In the genomic region with DNA sequence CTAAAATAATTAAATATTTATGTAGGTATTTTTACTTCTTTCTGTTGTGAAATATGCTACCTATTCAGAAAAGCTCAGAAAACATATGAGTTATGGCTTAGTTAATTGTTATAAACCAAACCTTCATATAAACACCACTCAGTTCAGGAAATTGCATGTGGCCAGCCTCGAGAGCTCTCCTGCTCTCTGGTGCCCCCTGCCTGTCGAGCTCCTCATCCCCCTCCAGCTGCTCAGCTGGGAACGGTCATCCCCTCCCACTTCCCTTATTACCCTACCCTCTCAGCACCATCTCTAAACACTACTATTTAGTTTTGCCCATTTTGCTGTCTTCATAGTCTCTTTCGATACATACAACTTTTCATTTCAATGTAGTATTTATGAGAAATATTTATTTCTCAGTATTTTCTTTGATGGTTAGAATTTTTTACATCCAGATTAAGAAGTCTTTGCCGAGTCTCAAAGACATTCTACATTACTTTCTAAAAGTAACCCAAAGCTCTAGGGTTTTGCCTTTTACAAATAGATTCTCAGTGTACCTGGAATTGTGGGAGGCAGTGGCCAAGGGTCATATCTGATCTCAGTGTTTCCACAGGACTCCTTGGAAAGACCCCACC, we compare ENCODE assay signal across 1 cellular context.
TF ChIP-seq lines count a peak whose summit lies in the region.

No MANE protein-coding gene starts in this region.

TF ChIP-seq in neural cell, 6 proteins besides CTCF, POLR2A, EP300 and RAD21 (continued from another document):
- TF ChIP-seq, protein P1, sequence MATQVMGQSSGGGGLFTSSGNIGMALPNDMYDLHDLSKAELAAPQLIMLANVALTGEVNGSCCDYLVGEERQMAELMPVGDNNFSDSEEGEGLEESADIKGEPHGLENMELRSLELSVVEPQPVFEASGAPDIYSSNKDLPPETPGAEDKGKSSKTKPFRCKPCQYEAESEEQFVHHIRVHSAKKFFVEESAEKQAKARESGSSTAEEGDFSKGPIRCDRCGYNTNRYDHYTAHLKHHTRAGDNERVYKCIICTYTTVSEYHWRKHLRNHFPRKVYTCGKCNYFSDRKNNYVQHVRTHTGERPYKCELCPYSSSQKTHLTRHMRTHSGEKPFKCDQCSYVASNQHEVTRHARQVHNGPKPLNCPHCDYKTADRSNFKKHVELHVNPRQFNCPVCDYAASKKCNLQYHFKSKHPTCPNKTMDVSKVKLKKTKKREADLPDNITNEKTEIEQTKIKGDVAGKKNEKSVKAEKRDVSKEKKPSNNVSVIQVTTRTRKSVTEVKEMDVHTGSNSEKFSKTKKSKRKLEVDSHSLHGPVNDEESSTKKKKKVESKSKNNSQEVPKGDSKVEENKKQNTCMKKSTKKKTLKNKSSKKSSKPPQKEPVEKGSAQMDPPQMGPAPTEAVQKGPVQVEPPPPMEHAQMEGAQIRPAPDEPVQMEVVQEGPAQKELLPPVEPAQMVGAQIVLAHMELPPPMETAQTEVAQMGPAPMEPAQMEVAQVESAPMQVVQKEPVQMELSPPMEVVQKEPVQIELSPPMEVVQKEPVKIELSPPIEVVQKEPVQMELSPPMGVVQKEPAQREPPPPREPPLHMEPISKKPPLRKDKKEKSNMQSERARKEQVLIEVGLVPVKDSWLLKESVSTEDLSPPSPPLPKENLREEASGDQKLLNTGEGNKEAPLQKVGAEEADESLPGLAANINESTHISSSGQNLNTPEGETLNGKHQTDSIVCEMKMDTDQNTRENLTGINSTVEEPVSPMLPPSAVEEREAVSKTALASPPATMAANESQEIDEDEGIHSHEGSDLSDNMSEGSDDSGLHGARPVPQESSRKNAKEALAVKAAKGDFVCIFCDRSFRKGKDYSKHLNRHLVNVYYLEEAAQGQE (IDR thresholded peaks at IDR 0.05; ENCODE audit: borderline replicate concordance): no peak
- TF ChIP-seq MXI1 (conservative IDR thresholded peaks at IDR 0.05; ENCODE audit: poor library complexity, severe bottlenecking) (no peak), TAF1 (IDR thresholded peaks at IDR 0.05; ENCODE audit: low read depth) (no peak), EZH2 (IDR thresholded peaks at IDR 0.05; ENCODE audit: borderline replicate concordance, insufficient read depth, low read length, poor library complexity, severe bottlenecking) (no peak), SMC3 (conservative IDR thresholded peaks at IDR 0.05; ENCODE audit: poor library complexity) (no peak)
